In genomic region chr2:20585351-20585709, GRCh38 we compare ENCODE assay signal across 15 cellular contexts.
DNase-seq lines count a peak whose midpoint lies in the region; ATAC-seq and TF ChIP-seq lines count a peak whose summit lies in the region.
"Had no signal": no experiment of that assay in that cellular context is flagged by ENCODE, and none has a peak within 500 bp of the region (broad histone marks: within the 10 kb centered on the region; RNA-seq: fewer than 3 reads in every experiment).

No MANE protein-coding gene starts in this region.

- no peak overlapping the region for H2AFZ ChIP-seq in ACC112 (ENCODE audit: low read length, unreplicated experiment)

- H3K4me1 ChIP-seq in ACC112 (ENCODE audit: control insufficient read depth, insufficient read depth, low read length, unreplicated experiment), result peaks cover 39% of the 10 kb centered on the region
- H3K4me1 ChIP-seq in SJSA1 (replicated peaks), result peaks cover 64% of the 10 kb centered on the region
- H3K4me1 ChIP-seq in gastroesophageal sphincter, result peaks cover 0 to 56% (median 26%) of the 10 kb centered on the region in 3 donors
- peaks cover 0 to 29% (median 24%) of the 10 kb centered on the region in 4 donors for H3K4me1 ChIP-seq in sigmoid colon

- no peaks in the 10 kb centered on the region for H3K9me3 ChIP-seq in SJSA1 (replicated peaks)
- peaks cover 0 to 9% (median 0%) of the 10 kb centered on the region in 3 donors for H3K9me3 ChIP-seq in gastroesophageal sphincter
- no peaks in the 10 kb centered on the region for H3K9me3 ChIP-seq in sigmoid colon

- intact Hi-C loops in sigmoid colon (cut with DNase I), result no loop called here

- H3K27me3 ChIP-seq in ACC112 (ENCODE audit: insufficient read depth, low read length) (no peaks in the 10 kb centered on the region), SJSA1 (replicated peaks) (no peaks in the 10 kb centered on the region), gastroesophageal sphincter (no peaks in the 10 kb centered on the region), sigmoid colon (no peaks in the 10 kb centered on the region)

- no peak for TF ChIP-seq CTCF in gastroesophageal sphincter (IDR thresholded peaks at IDR 0.05)
- TF ChIP-seq CTCF in sigmoid colon (IDR thresholded peaks at IDR 0.05), result no peak

- 79 to 86% methylated on average over 5 of the region's 5 CpGs for WGBS in gastroesophageal sphincter (ENCODE audit: low coverage in 1 of 2), 2 donors
- 73 to 79% methylated on average over 5 of the region's 5 CpGs for WGBS in sigmoid colon, 2 donors

- TF ChIP-seq EP300 in gastroesophageal sphincter (IDR thresholded peaks at IDR 0.05), result no peak
- TF ChIP-seq EP300 in sigmoid colon (IDR thresholded peaks at IDR 0.05), result no peak

- H3K27ac ChIP-seq in ACC112 (ENCODE audit: low read depth, low read length) (peak overlapping the region; percentile 64), SJSA1 (peak overlapping the region; percentile 89), gastroesophageal sphincter (peak overlapping the region; percentile 0 to 88 (median 80)), sigmoid colon (peak overlapping the region; percentile 58 to 88 (median 74))

- no peak for ATAC-seq in gastroesophageal sphincter
- ATAC-seq in GM19452 (IDR thresholded peaks at IDR 0.05; ENCODE audit: unreplicated experiment), result no peak
- ATAC-seq: activated T-cell treated with anti-CD3 and anti-CD28 coated beads, Interleukin-2, amount 50 U/mL, for 4 hours had no signal

- H3K36me3 ChIP-seq in ACC112 (ENCODE audit: insufficient read depth, low read length), result no peaks in the 10 kb centered on the region
- no peaks in the 10 kb centered on the region for H3K36me3 ChIP-seq in SJSA1
- no peaks in the 10 kb centered on the region for H3K36me3 ChIP-seq in gastroesophageal sphincter
- H3K36me3 ChIP-seq in sigmoid colon, result no peaks in the 10 kb centered on the region

- H3K79me2 ChIP-seq in ACC112 (ENCODE audit: control insufficient read depth, insufficient read depth, low read length, unreplicated experiment), result no peaks in the 10 kb centered on the region

- TF ChIP-seq POLR2A in gastroesophageal sphincter (IDR thresholded peaks at IDR 0.05), result no peak
- no peak for TF ChIP-seq POLR2A in sigmoid colon (IDR thresholded peaks at IDR 0.05)

- H3K4me3 ChIP-seq in ACC112 (ENCODE audit: low read depth, low read length), result no peak overlapping the region
- no peak overlapping the region for H3K4me3 ChIP-seq in SJSA1
- H3K4me3 ChIP-seq in gastroesophageal sphincter, result no peak overlapping the region
- H3K4me3 ChIP-seq in sigmoid colon, result no peak overlapping the region

- DNase-seq in SJSA1 (ENCODE audit: low read depth in 1 of 2, low spot score in 2 of 2) (no peak), sigmoid colon (no peak), ecto neural progenitor cell (ENCODE audit: low spot score) (no peak), RKO (ENCODE audit: low spot score) (no peak)
- no peak for DNase-seq in stimulated activated CD4-positive, alpha-beta T cell treated with anti-CD3 and anti-CD28 coated beads, Interleukin-4, amount 100 ng/mL, for 24 hours
- DNase-seq: activated CD4-positive, alpha-beta T cell treated with anti-CD3 and anti-CD28 coated beads, Interleukin-2, amount 10 ng/mL, durations not matched to agents 7 days and 5 days; activated T-cell treated with anti-CD3 and anti-CD28 coated beads, Interleukin-2, amount 50 U/mL, for 4 hours; amniotic stem cell; foreskin melanocyte; NCI-H1417 treated with DMSO at 0.1 percent for 48 hours; NCI-H510A; T-helper 9 cell had no signal
